ENCODE assay signal across 1 cellular context in genomic region chr1:59179673-59180072, GRCh38.
TF ChIP-seq lines count a peak whose summit lies in the region.

No MANE protein-coding gene starts in this region.

TF ChIP-seq in SK-N-SH, 30 proteins besides CTCF, POLR2A, EP300 and RAD21 (continued from another document):
- TF ChIP-seq, protein P1, sequence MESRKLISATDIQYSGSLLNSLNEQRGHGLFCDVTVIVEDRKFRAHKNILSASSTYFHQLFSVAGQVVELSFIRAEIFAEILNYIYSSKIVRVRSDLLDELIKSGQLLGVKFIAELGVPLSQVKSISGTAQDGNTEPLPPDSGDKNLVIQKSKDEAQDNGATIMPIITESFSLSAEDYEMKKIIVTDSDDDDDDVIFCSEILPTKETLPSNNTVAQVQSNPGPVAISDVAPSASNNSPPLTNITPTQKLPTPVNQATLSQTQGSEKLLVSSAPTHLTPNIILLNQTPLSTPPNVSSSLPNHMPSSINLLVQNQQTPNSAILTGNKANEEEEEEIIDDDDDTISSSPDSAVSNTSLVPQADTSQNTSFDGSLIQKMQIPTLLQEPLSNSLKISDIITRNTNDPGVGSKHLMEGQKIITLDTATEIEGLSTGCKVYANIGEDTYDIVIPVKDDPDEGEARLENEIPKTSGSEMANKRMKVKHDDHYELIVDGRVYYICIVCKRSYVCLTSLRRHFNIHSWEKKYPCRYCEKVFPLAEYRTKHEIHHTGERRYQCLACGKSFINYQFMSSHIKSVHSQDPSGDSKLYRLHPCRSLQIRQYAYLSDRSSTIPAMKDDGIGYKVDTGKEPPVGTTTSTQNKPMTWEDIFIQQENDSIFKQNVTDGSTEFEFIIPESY (IDR thresholded peaks at IDR 0.05; ENCODE audit: borderline replicate concordance, low read depth): no peak
TF ChIP-seq in SK-N-SH: peak in this region for 2.
